Comparison of ENCODE assay signal across 1 cellular context in the genomic region with DNA sequence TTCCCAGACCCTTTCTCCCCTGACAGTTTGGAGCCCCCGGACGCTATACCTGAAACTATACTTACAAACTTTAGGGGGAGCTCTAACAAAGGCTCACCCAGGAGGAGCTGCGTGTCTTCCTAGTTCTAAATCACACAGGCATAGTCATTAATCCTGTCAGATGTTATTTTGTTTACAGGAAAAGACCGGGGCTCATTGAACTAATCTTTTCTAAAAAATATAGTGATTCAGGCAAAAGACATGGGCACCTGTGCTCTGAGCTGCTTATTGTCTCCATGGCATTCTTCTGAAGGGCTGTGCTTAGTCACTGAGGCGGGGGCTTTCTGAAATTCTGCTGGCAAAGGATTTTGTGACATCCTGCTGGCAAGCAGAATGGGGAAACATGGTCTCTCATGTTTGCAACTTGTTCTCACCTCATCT.
TF ChIP-seq lines count a peak whose summit lies in the region.

No MANE protein-coding gene starts in this region.

TF ChIP-seq in GM23338, 12 proteins besides CTCF, POLR2A, EP300 and RAD21 (continued from another document):
- TF ChIP-seq, protein P1, sequence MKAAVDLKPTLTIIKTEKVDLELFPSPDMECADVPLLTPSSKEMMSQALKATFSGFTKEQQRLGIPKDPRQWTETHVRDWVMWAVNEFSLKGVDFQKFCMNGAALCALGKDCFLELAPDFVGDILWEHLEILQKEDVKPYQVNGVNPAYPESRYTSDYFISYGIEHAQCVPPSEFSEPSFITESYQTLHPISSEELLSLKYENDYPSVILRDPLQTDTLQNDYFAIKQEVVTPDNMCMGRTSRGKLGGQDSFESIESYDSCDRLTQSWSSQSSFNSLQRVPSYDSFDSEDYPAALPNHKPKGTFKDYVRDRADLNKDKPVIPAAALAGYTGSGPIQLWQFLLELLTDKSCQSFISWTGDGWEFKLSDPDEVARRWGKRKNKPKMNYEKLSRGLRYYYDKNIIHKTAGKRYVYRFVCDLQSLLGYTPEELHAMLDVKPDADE (IDR thresholded peaks at IDR 0.05): no peak
